ENCODE assay signal across 25 cellular contexts in genomic region chr22:33569547-33569946, GRCh38.
DNase-seq lines count a peak whose midpoint lies in the region; ATAC-seq and TF ChIP-seq lines count a peak whose summit lies in the region.
"Had no signal": no experiment of that assay in that cellular context is flagged by ENCODE, and none has a peak within 500 bp of the region (broad histone marks: within the 10 kb centered on the region; RNA-seq: fewer than 3 reads in every experiment).

No MANE protein-coding gene starts in this region.

- H3K36me3 ChIP-seq in BLaER1: 0 out of 2 replicates have a peak, but pooled peaks cover 9% of the 10 kb centered on the region
- no peaks in the 10 kb centered on the region for H3K36me3 ChIP-seq in mesendoderm (ENCODE audit: control insufficient read depth, insufficient read depth, low read length)
- H3K36me3 ChIP-seq in ovary: no peaks in the 10 kb centered on the region
- H3K36me3 ChIP-seq: tibial nerve had no signal

- H2BK5ac ChIP-seq in mesendoderm (ENCODE audit: low read length): no peak overlapping the region

- H3K79me2 ChIP-seq in mesendoderm (ENCODE audit: control insufficient read depth, insufficient read depth, low read length): no peaks in the 10 kb centered on the region

- H3K36me3 Mint-ChIP-seq in IgD-negative memory B cell: peaks cover 9% of the 10 kb centered on the region
- peaks cover 6% of the 10 kb centered on the region; the same call in 1 of the 2 replicates for H3K36me3 Mint-ChIP-seq in WTC11
- H3K36me3 Mint-ChIP-seq: CD4-positive, CD25-positive, alpha-beta regulatory T cell had no signal

- peak overlapping the region; percentile 78 for H3K9ac ChIP-seq in BLaER1
- no peak overlapping the region for H3K9ac ChIP-seq in mesendoderm (ENCODE audit: low read length)
- H3K9ac ChIP-seq: SK-N-SH had no signal

- H3K4me1 Mint-ChIP-seq in IgD-negative memory B cell (peaks cover 51 to 66% (median 60%) of the 10 kb centered on the region in 3 donors), WTC11 (peaks cover 42% of the 10 kb centered on the region)
- H3K4me1 Mint-ChIP-seq: CD4-positive, CD25-positive, alpha-beta regulatory T cell had no signal

- peak overlapping the region; percentile 79 to 87 (median 85) for H3K4me3 Mint-ChIP-seq in IgD-negative memory B cell
- H3K4me3 Mint-ChIP-seq in WTC11: no peak overlapping the region; the same call in 1 of the 2 replicates
- H3K4me3 Mint-ChIP-seq: CD4-positive, CD25-positive, alpha-beta regulatory T cell had no signal

- intact Hi-C loops in ovary (cut with DNase I): no loop called here

- no peak for TF ChIP-seq EP300 in ovary (IDR thresholded peaks at IDR 0.05)

- peaks cover 3% of the 10 kb centered on the region for H3K27me3 Mint-ChIP-seq in IgD-negative memory B cell
- H3K27me3 Mint-ChIP-seq in WTC11 (ENCODE audit: low read depth): no peaks in the 10 kb centered on the region

- H3K4me3 ChIP-seq in BLaER1: peak overlapping the region; percentile 57
- no peak overlapping the region for H3K4me3 ChIP-seq in mesendoderm (ENCODE audit: low read length)
- H3K4me3 ChIP-seq in ovary: no peak overlapping the region
- H3K4me3 ChIP-seq: mucosa of descending colon, PC-9, tibial nerve had no signal

- no peak overlapping the region for H2BK120ac ChIP-seq in mesendoderm (ENCODE audit: low read depth, low read length)

- POLR2A ChIA-PET in WTC11 (lab: Charles Lee): interaction anchor here (0.6 to 1.1 kb wide), 3 partner anchors 17 to 908 kb away, joined by 3 read pairs; no protein-coding TSS in a partner anchor

- H3K23ac ChIP-seq in mesendoderm (ENCODE audit: low read length): no peak overlapping the region

- DNase-seq in WTC11 (ENCODE audit: low spot score) (peak; percentile 44), mesendoderm (peak; percentile 45), ovary (no peak)
- DNase-seq: ACHN; activated CD4-positive, alpha-beta T cell treated with anti-CD3 and anti-CD28 coated beads for 4 hours; activated gamma-delta T cell treated with Interleukin-2 at 50 U/mL for 16 hours; anterior cingulate cortex; CD4-positive, CD25-positive, alpha-beta regulatory T cell; DMS153; GOT3; hypothalamus; mucosa of descending colon; NCI-H187; NCI-H510A treated with DMSO at 0.1 percent for 48 hours; PC-9; SK-N-SH; stimulated activated naive CD8-positive, alpha-beta T cell treated with anti-CD3 and anti-CD28 coated beads, Interleukin-15, Interleukin-2, amounts not matched to agents 100 U/mL and 50 U/mL, for 24 hours; T1000 had no signal

- no peaks in the 10 kb centered on the region for H3K79me1 ChIP-seq in mesendoderm (ENCODE audit: low read length)

- ATAC-seq in WTC11: peak; percentile 83
- ATAC-seq in HG02623 (IDR thresholded peaks at IDR 0.05; ENCODE audit: unreplicated experiment): no peak
- no peak for ATAC-seq in GM19328 (IDR thresholded peaks at IDR 0.05; ENCODE audit: unreplicated experiment)
- no peak for ATAC-seq in HG03354 (IDR thresholded peaks at IDR 0.05; ENCODE audit: poor library complexity, severe bottlenecking, unreplicated experiment)
- ATAC-seq: sciatic nerve; stimulated activated naive CD8-positive, alpha-beta T cell treated with anti-CD3 and anti-CD28 coated beads, Interleukin-15, Interleukin-2, amounts not matched to agents 100 U/mL and 50 U/mL, for 24 hours had no signal

- peak overlapping the region; percentile 96 for H3K4me2 ChIP-seq in BLaER1
- H3K4me2 ChIP-seq in mesendoderm (ENCODE audit: low read length): no peak overlapping the region
- H3K4me2 ChIP-seq: PC-9, SK-N-SH had no signal

- no peak overlapping the region for H3K18ac ChIP-seq in mesendoderm (ENCODE audit: low read length)

- no peak overlapping the region for H4K5ac ChIP-seq in mesendoderm (ENCODE audit: low read length)

- no peaks in the 10 kb centered on the region for H3K9me3 Mint-ChIP-seq in IgD-negative memory B cell
- no peaks in the 10 kb centered on the region for H3K9me3 Mint-ChIP-seq in WTC11

- no peak overlapping the region for H3K4ac ChIP-seq in mesendoderm (ENCODE audit: low read depth, low read length)

- H3K27me3 ChIP-seq in BLaER1 (no peaks in the 10 kb centered on the region), mesendoderm (ENCODE audit: insufficient read depth, low read length, poor library complexity) (no peaks in the 10 kb centered on the region), ovary (no peaks in the 10 kb centered on the region)
- H3K27me3 ChIP-seq: tibial nerve had no signal

- H2BK15ac ChIP-seq in mesendoderm (replicated peaks; ENCODE audit: low read depth): no peak overlapping the region

- CTCF ChIA-PET in WTC11 (lab: Charles Lee): interaction anchor here (1.2 to 1.3 kb wide), 2 partner anchors 10 to 352 kb away, joined by 3 to 6 read pairs; no protein-coding TSS in a partner anchor

- H2AK5ac ChIP-seq in mesendoderm (ENCODE audit: low read length): no peak overlapping the region

- no CpG with 5 or more reads among the region's 3 CpGs for WGBS in mesendoderm (ENCODE audit: extremely low coverage, insufficient coverage, low lambda C conversion rate)
- 40 to 44% (median 42%) methylated on average over 3 of the region's 3 CpGs for WGBS in ovary, 3 donors

- H3K4me1 ChIP-seq in BLaER1 (peaks cover 88% of the 10 kb centered on the region), mesendoderm (ENCODE audit: control insufficient read depth, low read depth, low read length) (peaks cover 3% of the 10 kb centered on the region), ovary (ENCODE audit: insufficient read depth) (no peaks in the 10 kb centered on the region)
- H3K4me1 ChIP-seq: tibial nerve had no signal

- TF ChIP-seq CTCF in WTC11 (IDR thresholded peaks at IDR 0.05): no peak
- TF ChIP-seq CTCF in ovary (IDR thresholded peaks at IDR 0.05): no peak

- H3K27ac Mint-ChIP-seq in IgD-negative memory B cell (peak overlapping the region; percentile 95 to 99 (median 98)), WTC11 (peak overlapping the region; percentile 78)

- TF ChIP-seq POLR2A in ovary (IDR thresholded peaks at IDR 0.05): no peak

- no peak overlapping the region for H3K56ac ChIP-seq in mesendoderm (ENCODE audit: low read length)

- H3K9me3 ChIP-seq in BLaER1 (peaks cover 6% of the 10 kb centered on the region; the same call in 1 of the 2 replicates), ovary (no peaks in the 10 kb centered on the region)
- H3K9me3 ChIP-seq: mucosa of descending colon, tibial nerve had no signal

- peak overlapping the region; percentile 92 for H3K27ac ChIP-seq in BLaER1
- H3K27ac ChIP-seq in mesendoderm (ENCODE audit: low read depth, low read length): peak overlapping the region; percentile 11
- no peak overlapping the region for H3K27ac ChIP-seq in ovary
- H3K27ac ChIP-seq: PC-9, tibial nerve had no signal

- no peak overlapping the region for H4K8ac ChIP-seq in mesendoderm (ENCODE audit: low read depth, low read length)

- no peaks in the 10 kb centered on the region for H4K20me1 ChIP-seq in BLaER1

TF ChIP-seq in WTC11, 78 proteins besides CTCF, POLR2A, EP300 and RAD21:
- TF ChIP-seq ELF4 (CRISPR knock-in tag; IDR thresholded peaks at IDR 0.05; ENCODE audit: low read depth) (no peak), ZSCAN18 (CRISPR knock-in tag; IDR thresholded peaks at IDR 0.05) (no peak)

Comparison
In these comparisons a context has a peak if more than half of its experiments do, and no peak if none do; other contexts are left out.
1. H3K27ac ChIP-seq: peak in BLaER1 (single experiment) and mesendoderm (single experiment); none in ovary (0 of 2).
2. DNase-seq: peak in WTC11 (single experiment) and mesendoderm (single experiment); none in ovary (0 of 5).